In genomic region chr13:72781461-72782439, GRCh38 we compare ENCODE assay signal across 8 cellular contexts. TPM values are rescaled to one million over a fixed set of nuclear protein-coding genes. Genes with fewer than 3 reads are reported as not detected.
DNase-seq lines count a peak whose midpoint lies in the region; TF ChIP-seq lines count a peak whose summit lies in the region.

Gene DIS3, minus strand, starts transcription at chr13:72781900. Its CDS starts 68 bp downstream, at chr13:72781832.
Gene PIBF1, plus strand, starts transcription at chr13:72782133. Its CDS starts 1,337 bp downstream, at chr13:72783470.

- H3K4me1 Mint-ChIP-seq in nephron, result peaks cover 49% of the 10 kb centered on the region
- peaks cover 62% of the 10 kb centered on the region for H3K4me1 Mint-ChIP-seq in stimulated activated naive CD8-positive, alpha-beta T cell treated with anti-CD3 and anti-CD28 coated beads, Interleukin-15, Interleukin-2, amounts not matched to agents 100 ng/mL and 50 ng/mL, for 24 hours (ENCODE audit: low read depth)

- H3K27ac Mint-ChIP-seq in nephron, result peak within 1 kb of the TSS; percentile 98 to 99 (median 99)
- H3K27ac Mint-ChIP-seq in stimulated activated naive CD8-positive, alpha-beta T cell treated with anti-CD3 and anti-CD28 coated beads, Interleukin-15, Interleukin-2, amounts not matched to agents 100 ng/mL and 50 ng/mL, for 24 hours, result peak within 1 kb of the TSS; percentile 99

- H3K4me3 ChIP-seq in H7 (ENCODE audit: insufficient read depth, low read depth, low read length), result peak within 1 kb of the TSS; percentile 91
- H3K4me3 ChIP-seq in fibroblast of the aortic adventitia (ENCODE audit: low read depth, low read length), result peak within 1 kb of the TSS; percentile 76

- H3K4me3 Mint-ChIP-seq in nephron, result peak within 1 kb of the TSS; percentile 99 to 100 (median 99)
- peak within 1 kb of the TSS; percentile 98 for H3K4me3 Mint-ChIP-seq in stimulated activated naive CD8-positive, alpha-beta T cell treated with anti-CD3 and anti-CD28 coated beads, Interleukin-15, Interleukin-2, amounts not matched to agents 100 ng/mL and 50 ng/mL, for 24 hours

- DNase-seq in G401 (ENCODE audit: low spot score), result peak; percentile 99
- peak; percentile 87 for DNase-seq in H7
- DNase-seq in M059J (ENCODE audit: low read depth), result peak; percentile 98
- peak; percentile 96 to 97 for DNase-seq in SHP77 (lab: John Stamatoyannopoulos, UW)
- DNase-seq in activated effector memory CD4-positive, alpha-beta T cell treated with Interleukin-2 at 50 U/mL for 16 hours, result peak; percentile 94
- DNase-seq in fibroblast of the aortic adventitia (ENCODE audit: low read depth), result peak; percentile 97

- H3K27me3 ChIP-seq in H7 (ENCODE audit: control insufficient read depth, insufficient read depth, low read length), result no peaks in the 10 kb centered on the region

- H3K9me3 Mint-ChIP-seq in nephron, result no peaks in the 10 kb centered on the region
- H3K9me3 Mint-ChIP-seq in stimulated activated naive CD8-positive, alpha-beta T cell treated with anti-CD3 and anti-CD28 coated beads, Interleukin-15, Interleukin-2, amounts not matched to agents 100 ng/mL and 50 ng/mL, for 24 hours, result no peaks in the 10 kb centered on the region

- peaks cover 39% of the 10 kb centered on the region for H3K36me3 Mint-ChIP-seq in nephron (ENCODE audit: low read depth)
- H3K36me3 Mint-ChIP-seq in stimulated activated naive CD8-positive, alpha-beta T cell treated with anti-CD3 and anti-CD28 coated beads, Interleukin-15, Interleukin-2, amounts not matched to agents 100 ng/mL and 50 ng/mL, for 24 hours (ENCODE audit: low read depth), result peaks cover 52% of the 10 kb centered on the region

- H3K27me3 Mint-ChIP-seq in nephron (ENCODE audit: low read depth), result no peaks in the 10 kb centered on the region
- H3K27me3 Mint-ChIP-seq in stimulated activated naive CD8-positive, alpha-beta T cell treated with anti-CD3 and anti-CD28 coated beads, Interleukin-15, Interleukin-2, amounts not matched to agents 100 ng/mL and 50 ng/mL, for 24 hours, result no peaks in the 10 kb centered on the region

- in situ Hi-C loops in G401 (cut with HindIII; ENCODE audit: low sequenced_read_pairs), result no loop called here

- no peak for TF ChIP-seq CTCF in fibroblast of the aortic adventitia (IDR thresholded peaks at IDR 0.05; ENCODE audit: insufficient read depth, low read length)
- TF ChIP-seq CTCF in nephron (IDR thresholded peaks at IDR 0.05; ENCODE audit: unreplicated experiment in 3 of 3), result no peak

- peaks cover 5% of the 10 kb centered on the region for H3K36me3 ChIP-seq in H7 (replicated peaks; ENCODE audit: control insufficient read depth, insufficient read depth, low read length)

RNA-seq across cellular contexts. Expression of gene DIS3, which starts in this region (rescaled TPM):
- 34.4 and 45.1 TPM in 2 replicates for total RNA-seq in G401 (2014; rRNA removed; shearing (Covaris generic))
- total RNA-seq in H7 (2014; rRNA removed; shearing (Covaris generic)), result 33.3 and 42.3 TPM in 2 replicates
- total RNA-seq in M059J (2014; rRNA removed; shearing (Covaris generic)), result 22.3 and 33.3 TPM in 2 replicates
- total RNA-seq in fibroblast of the aortic adventitia (ENCODE audit: low replicate concordance), result 39.0 and 75.0 TPM in 2 replicates

RNA-seq across cellular contexts. Expression of gene PIBF1, which starts in this region (rescaled TPM):
- total RNA-seq in G401 (2014; rRNA removed; shearing (Covaris generic)), result 11.0 and 16.4 TPM in 2 replicates
- 5.9 and 11.6 TPM in 2 replicates for total RNA-seq in H7 (2014; rRNA removed; shearing (Covaris generic))
- total RNA-seq in M059J (2014; rRNA removed; shearing (Covaris generic)), result 8.9 and 11.6 TPM in 2 replicates
- 22.1 and 31.6 TPM in 2 replicates for total RNA-seq in fibroblast of the aortic adventitia (ENCODE audit: low replicate concordance)

Comparison
In these comparisons a context has a peak if more than half of its experiments do, and no peak if none do; other contexts are left out.
1. Peak in every context shown above with its lines: DNase-seq and H3K4me3 ChIP-seq.